In genomic region chr9:94932647-94933415, GRCh38 we compare ENCODE assay signal across 22 cellular contexts.
DNase-seq lines count a peak whose midpoint lies in the region; ATAC-seq, FAIRE-seq and TF ChIP-seq lines count a peak whose summit lies in the region.
"Had no signal": no experiment of that assay in that cellular context is flagged by ENCODE, and none has a peak within 500 bp of the region (broad histone marks: within the 10 kb centered on the region; RNA-seq: fewer than 3 reads in every experiment).

No MANE protein-coding gene starts in this region.

- DNase-seq in A549 (ENCODE audit: low read depth in 1 of 2, low spot score in 1 of 2) = no peak
- no peak for DNase-seq in SJSA1 (ENCODE audit: low read depth in 1 of 2, low spot score in 2 of 2)
- DNase-seq in islet precursor cell = peak; percentile 56
- no peak for DNase-seq in osteoblast (ENCODE audit: insufficient read length, low spot score, missing footprints)
- no peak for DNase-seq in NCI-H510A (lab: John Stamatoyannopoulos, UW)
- no peak for DNase-seq in kidney glomerular epithelial cell (lab: John Stamatoyannopoulos, UW)
- DNase-seq in DMS114 treated with DMSO at 0.1 percent for 48 hours (lab: John Stamatoyannopoulos, UW; ENCODE audit: unreplicated experiment) = no peak
- DNase-seq in SIG-M5 (lab: John Stamatoyannopoulos, UW) = no peak
- DNase-seq: 8988T; activated CD4-positive, alpha-beta T cell treated with anti-CD3 and anti-CD28 coated beads, Interleukin-2, amount 10 ng/mL, durations not matched to agents 24 days and 14 days; activated effector memory CD4-positive, alpha-beta T cell treated with anti-CD3 and anti-CD28 coated beads, Interleukin-2, amount 50 U/mL, for 16 hours; COR-L47; dermis blood vessel endothelial cell; MG63; naive thymus-derived CD8-positive, alpha-beta T cell; NCI-H1436 treated with DMSO at 0.1 percent for 48 hours; Right ventricle myocardium superior; stimulated activated CD4-positive, alpha-beta T cell treated with anti-CD3 and anti-CD28 coated beads, Interleukin-4, amount 100 ng/mL, for 1 hour; T-helper 1 cell had no signal

- TF ChIP-seq CTCF in A549 (IDR thresholded peaks at IDR 0.05) (no peak), osteoblast (IDR thresholded peaks at IDR 0.05; ENCODE audit: extremely low read depth, low read depth, low read length) (no peak)

- peaks cover 13% of the 10 kb centered on the region for H3K36me3 ChIP-seq in SJSA1
- peaks cover 4% of the 10 kb centered on the region for H3K36me3 ChIP-seq in osteoblast (ENCODE audit: insufficient read depth, low read length)
- H3K36me3 ChIP-seq: MG63, prostate gland had no signal

- POLR2A ChIA-PET in A549 (lab: Yijun Ruan, JAX) = interaction anchor here (1.2 kb wide), 1 partner anchor 10 kb away, joined by 4 read pairs; no protein-coding TSS in a partner anchor

- CTCF ChIA-PET in A549 (lab: Yijun Ruan, JAX) = interaction anchor here (0.8 to 1.9 kb wide), 9 partner anchors 9 to 251 kb away, joined by 3 to 4 read pairs (median 3); no protein-coding TSS in a partner anchor

- no peak for ATAC-seq in A549
- ATAC-seq: HCT116; naive thymus-derived CD8-positive, alpha-beta T cell had no signal

- H3K4me2 ChIP-seq in A549 (no peak overlapping the region), osteoblast (ENCODE audit: insufficient read depth, low read length) (no peak overlapping the region)
- H3K4me2 ChIP-seq: hepatocyte had no signal

- WGBS in A549 (ENCODE audit: missing lambda C conversion rate) = 80% methylated on average over 10 of the region's 10 CpGs

- no peak for FAIRE-seq in A549 (lab: Jason Lieb, UNC)

- H3K4me1 ChIP-seq in A549 = peaks cover 62% of the 10 kb centered on the region
- H3K4me1 ChIP-seq in SJSA1 (replicated peaks) = peaks cover 53% of the 10 kb centered on the region
- peaks cover 43% of the 10 kb centered on the region for H3K4me1 ChIP-seq in osteoblast (ENCODE audit: insufficient read depth, low read length)
- H3K4me1 ChIP-seq: prostate gland had no signal

- H3K27me3 ChIP-seq in SJSA1 (replicated peaks) = no peaks in the 10 kb centered on the region
- H3K27me3 ChIP-seq in osteoblast (ENCODE audit: insufficient read depth, low read length) = no peaks in the 10 kb centered on the region
- H3K27me3 ChIP-seq: hepatocyte, MG63 had no signal

- H4K20me1 ChIP-seq in osteoblast (ENCODE audit: insufficient read depth, low read length) = no peaks in the 10 kb centered on the region

- no peak for TF ChIP-seq POLR2A in A549 (IDR thresholded peaks at IDR 0.05; ENCODE audit: low read length)

- TF ChIP-seq EP300 in A549 (IDR thresholded peaks at IDR 0.05) = no peak

- TF ChIP-seq RAD21 in A549 (conservative IDR thresholded peaks at IDR 0.05 in 1 of 2, IDR thresholded peaks at IDR 0.05 in 1 of 2) = no peak

- no peak overlapping the region for H2AFZ ChIP-seq in osteoblast (ENCODE audit: low read length)
- H2AFZ ChIP-seq: hepatocyte had no signal

- peaks cover 20% of the 10 kb centered on the region for H3K79me2 ChIP-seq in osteoblast (ENCODE audit: insufficient read depth, low read length)

- peak overlapping the region; percentile 52 to 93 for H3K27ac ChIP-seq in A549
- H3K27ac ChIP-seq in SJSA1 = peak overlapping the region; percentile 4; the same call in 1 of the 2 replicates
- peak overlapping the region; percentile 72 for H3K27ac ChIP-seq in osteoblast (ENCODE audit: low read depth, low read length)
- H3K27ac ChIP-seq: prostate gland had no signal

- H3K9me3 ChIP-seq in A549 (no peaks in the 10 kb centered on the region), SJSA1 (replicated peaks) (no peaks in the 10 kb centered on the region), osteoblast (ENCODE audit: low read depth, low read length) (no peaks in the 10 kb centered on the region)
- H3K9me3 ChIP-seq: MG63, prostate gland had no signal

- no peak overlapping the region for H3K4me3 ChIP-seq in A549
- no peak overlapping the region for H3K4me3 ChIP-seq in SJSA1
- no peak overlapping the region for H3K4me3 ChIP-seq in osteoblast (ENCODE audit: insufficient read depth, low read length)
- H3K4me3 ChIP-seq: hepatocyte, MG63, prostate gland had no signal

TF ChIP-seq in A549, 52 proteins besides CTCF, POLR2A, EP300 and RAD21:
- no peak for TF ChIP-seq SREBF2 (IDR thresholded peaks at IDR 0.05)
- TF ChIP-seq KDM5A (IDR thresholded peaks at IDR 0.05) = no peak
- no peak for TF ChIP-seq NPAS2 (CRISPR knock-in tag; IDR thresholded peaks at IDR 0.05; ENCODE audit: borderline replicate concordance)
- TF ChIP-seq ELK1 (IDR thresholded peaks at IDR 0.05; ENCODE audit: low read depth, low read length) = no peak
- no peak for TF ChIP-seq NFE2L2 (conservative IDR thresholded peaks at IDR 0.05; ENCODE audit: low read length)
- TF ChIP-seq ATOH8 (CRISPR knock-in tag; IDR thresholded peaks at IDR 0.05; ENCODE audit: low read depth) = no peak
- TF ChIP-seq ZFP36 (IDR thresholded peaks at IDR 0.05; ENCODE audit: borderline replicate concordance, partially characterized antibody) = no peak
- TF ChIP-seq GATA3 (IDR thresholded peaks at IDR 0.05; ENCODE audit: borderline replicate concordance) = no peak
- no peak for TF ChIP-seq BHLHE40 (IDR thresholded peaks at IDR 0.05; ENCODE audit: low read depth, low read length)
- no peak for TF ChIP-seq ESRRA (IDR thresholded peaks at IDR 0.05; ENCODE audit: borderline replicate concordance, low read length)

Comparison
In these comparisons a context has a peak if more than half of its experiments do, and no peak if none do; other contexts are left out.
1. H3K27ac ChIP-seq: peak in every context shown above with its lines; median percentile 72 in A549; 72 in osteoblast; 4 in SJSA1.